In genomic region chr9:114102484-114102883, GRCh38 we compare ENCODE assay signal across 21 cellular contexts. TPM values are rescaled to one million over a fixed set of nuclear protein-coding genes. Genes with fewer than 3 reads are reported as not detected.
DNase-seq lines count a peak whose midpoint lies in the region; ATAC-seq, FAIRE-seq and TF ChIP-seq lines count a peak whose summit lies in the region.
"Had no signal": no experiment of that assay in that cellular context is flagged by ENCODE, and none has a peak within 500 bp of the region (broad histone marks: within the 10 kb centered on the region; RNA-seq: fewer than 3 reads in every experiment).

No MANE protein-coding gene starts in this region.

- no TSS peak for BruUV-seq in HepG2 (replicated peaks; lab: Mats Ljungman, UMichigan)
- no TSS peak for BruUV-seq in endothelial cell of umbilical vein (replicated peaks; lab: Mats Ljungman, UMichigan)

- H4K20me1 ChIP-seq in HepG2 (ENCODE audit: insufficient read depth, low read length), result no peaks in the 10 kb centered on the region
- H4K20me1 ChIP-seq in endothelial cell of umbilical vein (replicated peaks; ENCODE audit: control insufficient read depth, extremely low read depth, insufficient read depth, low read length), result no peaks in the 10 kb centered on the region

- TF ChIP-seq EP300 in HepG2 (IDR thresholded peaks at IDR 0.05; ENCODE audit: low read depth in 2 of 2, low read length in 2 of 2) (no peak), HepG2 (CRISPR knock-in tag; IDR thresholded peaks at IDR 0.05; ENCODE audit: borderline replicate concordance) (no peak)

- H3K4me2 ChIP-seq in HepG2 (ENCODE audit: low read depth, low read length) (no peak overlapping the region), endothelial cell of umbilical vein (ENCODE audit: insufficient read depth, low read length) (no peak overlapping the region)

- CTCF ChIA-PET in HepG2 (lab: Yijun Ruan, JAX; ENCODE audit: low intra/inter-chr PET ratio, low total read pairs), result no interaction called here
- CTCF ChIA-PET in endothelial cell of umbilical vein (lab: Charles Lee), result interaction anchor here (1.8 kb wide), 1 partner anchor 188 kb away, joined by 9 read pairs; no protein-coding TSS in a partner anchor

- in situ Hi-C loops in HepG2 (cut with HindIII; ENCODE audit: extremely low pct_ligation_motif_present, low pct_unique_long_range_greater_than_20kb), result no loop called here

- no peak for DNase-seq in HepG2 (ENCODE audit: low spot score)
- DNase-seq in right lobe of liver, result no peak
- no peak for DNase-seq in endothelial cell of umbilical vein (ENCODE audit: low read depth, low spot score)
- DNase-seq in activated naive CD4-positive, alpha-beta T cell treated with Interleukin-2 at 50 U/mL for 16 hours, result no peak
- no peak for DNase-seq in activated gamma-delta T cell treated with Interleukin-2 at 50 U/mL for 16 hours
- DNase-seq: BE2C; C1 segment of cervical spinal cord; CD4-positive, CD25-positive, alpha-beta regulatory T cell; CD8-positive, alpha-beta memory T cell; COR-L47; DMS 273 treated with DMSO at 0.1 percent for 48 hours; DMS79; GDM1; KG1 had no signal

- no peak for TF ChIP-seq RAD21 in HepG2 (CRISPR knock-in tag; IDR thresholded peaks at IDR 0.05)

- peaks cover 41% of the 10 kb centered on the region for H3K4me1 ChIP-seq in HepG2 (ENCODE audit: insufficient read depth, low read length)
- H3K4me1 ChIP-seq in right lobe of liver, result peaks cover 0 to 10% (median 0%) of the 10 kb centered on the region in 4 donors
- peaks cover 20% of the 10 kb centered on the region for H3K4me1 ChIP-seq in endothelial cell of umbilical vein (ENCODE audit: control insufficient read depth, extremely low read depth, insufficient read depth, low read length)
- H3K4me1 ChIP-seq: BE2C had no signal

- H3K9me1 ChIP-seq in endothelial cell of umbilical vein (replicated peaks; ENCODE audit: control insufficient read depth, extremely low read depth, insufficient read depth, low read length), result no peaks in the 10 kb centered on the region

- TF ChIP-seq CTCF in HepG2 (CRISPR knock-in tag; IDR thresholded peaks at IDR 0.05) (no peak), right lobe of liver (IDR thresholded peaks at IDR 0.05) (no peak), endothelial cell of umbilical vein (IDR thresholded peaks at IDR 0.05; ENCODE audit: extremely low read depth in 1 of 2, insufficient read depth in 1 of 2, low read depth in 1 of 2, low read length in 2 of 2) (no peak)

- H3K4me3 ChIP-seq in HepG2 (replicated peaks in 1 of 3; ENCODE audit: insufficient read depth in 1 of 3, low read depth in 2 of 3, low read length in 3 of 3) (no peak overlapping the region), right lobe of liver (no peak overlapping the region), endothelial cell of umbilical vein (replicated peaks in 1 of 3; ENCODE audit: insufficient read depth in 1 of 3, low read depth in 1 of 3, low read length in 3 of 3) (no peak overlapping the region)
- H3K4me3 ChIP-seq: HAP-1 had no signal

- POLR2A ChIA-PET in HepG2 (lab: Yijun Ruan, JAX) (no interaction called here), endothelial cell of umbilical vein (lab: Charles Lee) (no interaction called here)

- no peak overlapping the region for H2AFZ ChIP-seq in HepG2 (ENCODE audit: low read length)
- H2AFZ ChIP-seq in endothelial cell of umbilical vein (ENCODE audit: low read depth, low read length), result no peak overlapping the region

- intact Hi-C loops in HepG2 (cut with micrococcal nuclease; ENCODE audit: unreplicated experiment), result no loop called here
- intact Hi-C loops in right lobe of liver (cut with DNase I), result no loop called here
- intact Hi-C loops in endothelial cell of umbilical vein (cut with micrococcal nuclease), result no loop called here

- TF ChIP-seq POLR2A in HepG2 (IDR thresholded peaks at IDR 0.05; ENCODE audit: insufficient read depth in 1 of 2, low read depth in 2 of 2, low read length in 2 of 2), result no peak
- no peak for TF ChIP-seq POLR2A in right lobe of liver (IDR thresholded peaks at IDR 0.05)
- no peak for TF ChIP-seq POLR2A in endothelial cell of umbilical vein (IDR thresholded peaks at IDR 0.05; ENCODE audit: low read depth, low read length)

- dilution Hi-C loops in endothelial cell of umbilical vein (cut with MboI; ENCODE audit: extremely low pct_ligation_motif_present, low sequenced_read_pairs), result no loop called here

- H3K27me3 ChIP-seq in HepG2 (ENCODE audit: control insufficient read depth in 1 of 2, insufficient read depth in 2 of 2, low read length in 2 of 2), result no peaks in the 10 kb centered on the region
- no peaks in the 10 kb centered on the region for H3K27me3 ChIP-seq in right lobe of liver
- H3K27me3 ChIP-seq in endothelial cell of umbilical vein (ENCODE audit: control insufficient read depth in 2 of 2, insufficient read depth in 2 of 2, low read length in 2 of 2), result no peaks in the 10 kb centered on the region

- H3K36me3 ChIP-seq in HepG2 (replicated peaks in 1 of 2; ENCODE audit: control insufficient read depth in 1 of 2, insufficient read depth in 2 of 2, low read length in 2 of 2) (no peaks in the 10 kb centered on the region), right lobe of liver (no peaks in the 10 kb centered on the region), endothelial cell of umbilical vein (ENCODE audit: control insufficient read depth in 2 of 2, extremely low read depth in 1 of 2, insufficient read depth in 2 of 2, low read length in 2 of 2) (no peaks in the 10 kb centered on the region)
- H3K36me3 ChIP-seq: BE2C, HAP-1 had no signal

- FAIRE-seq in HepG2 (lab: Jason Lieb, UNC) (no peak), TTC549 (lab: Jason Lieb, UNC) (peak; percentile 60), endothelial cell of umbilical vein (lab: Jason Lieb, UNC) (peak; percentile 28)
- FAIRE-seq: H1, HTR-8/SVneo had no signal

- ATAC-seq in HepG2 (no peak), right lobe of liver (no peak), GM19035 (IDR thresholded peaks at IDR 0.05; ENCODE audit: unreplicated experiment) (no peak)

- H3K9me3 ChIP-seq in HepG2 (ENCODE audit: low read length), result peaks cover 13% of the 10 kb centered on the region
- H3K9me3 ChIP-seq in right lobe of liver, result no peaks in the 10 kb centered on the region
- peaks cover 3% of the 10 kb centered on the region for H3K9me3 ChIP-seq in endothelial cell of umbilical vein (replicated peaks; ENCODE audit: control insufficient read depth, insufficient read depth, low read length)

- H3K27ac ChIP-seq in HepG2 (ENCODE audit: extremely low read length, insufficient read depth, low read length) (no peak overlapping the region), right lobe of liver (no peak overlapping the region), endothelial cell of umbilical vein (ENCODE audit: insufficient read depth, low read depth, low read length) (no peak overlapping the region)

- no peaks in the 10 kb centered on the region for H3K79me2 ChIP-seq in HepG2 (ENCODE audit: insufficient read depth, low read length)
- no peaks in the 10 kb centered on the region for H3K79me2 ChIP-seq in endothelial cell of umbilical vein (ENCODE audit: control insufficient read depth, insufficient read depth, low read length)

- H3K9ac ChIP-seq in HepG2 (ENCODE audit: insufficient read depth, low read depth, low read length) (no peak overlapping the region), endothelial cell of umbilical vein (replicated peaks; ENCODE audit: extremely low read depth, insufficient read depth, low read length) (no peak overlapping the region)

RNA-seq across cellular contexts. Expression of gene KIF12, which starts 3.4 kb away (rescaled TPM):
- total RNA-seq in HepG2 (2016; rRNA removed; fragmentation: Illumina TruSeq; extraction: Trizol) (0.81 and 1.8 TPM in 2 replicates), right lobe of liver (10 to 100 TPM in 5 of 6 experiments, 1 to 10 TPM in 1; 3.1 to 24.3 (median 14.2) TPM), endothelial cell of umbilical vein (0.51 and 0.97 TPM in 2 replicates)
- total RNA-seq in HepG2 (2016; cell fraction: cytosol; rRNA removed; fragmentation: Illumina TruSeq; extraction: Trizol; ENCODE audit: low read depth), result 0.61 and 1.1 TPM in 2 replicates
- 0.94 and 1.8 TPM in 2 replicates for total RNA-seq in HepG2 (2016; cell fraction: insoluble cytoplasmic fraction; rRNA removed; fragmentation: Illumina TruSeq; extraction: Trizol)
- total RNA-seq in HepG2 (2016; cell fraction: membrane; rRNA removed; fragmentation: Illumina TruSeq; extraction: Trizol), result 0.19 and 0.38 TPM in 2 replicates
- 2.7 and 3.5 TPM in 2 replicates for total RNA-seq in HepG2 (2016; cell fraction: nucleus; rRNA removed; fragmentation: Illumina TruSeq; extraction: Trizol)
- polyA plus RNA-seq in HepG2 (2011; rRNA removed) (12.5 and 14.8 TPM in 2 replicates), endothelial cell of umbilical vein (0.46 and 0.88 TPM in 2 replicates)
- 1.6 and 3.1 TPM in 2 replicates for polyA plus RNA-seq in HepG2 (2011; cell fraction: cytosol; rRNA removed)
- polyA plus RNA-seq in HepG2 (2011; cell fraction: nucleus; rRNA removed), result 155 and 222 TPM in 2 replicates
- 6.2 and 7.2 TPM in 2 replicates for polyA plus RNA-seq in HepG2 (2012)
- 0.14 and 0.26 TPM in 2 replicates for polyA plus RNA-seq in HepG2 (2016; cell fraction: cytosol; fragmentation: Illumina TruSeq; extraction: Trizol; ENCODE audit: low read depth)
- polyA plus RNA-seq in HepG2 (2016; cell fraction: insoluble cytoplasmic fraction; fragmentation: Illumina TruSeq; extraction: Trizol; ENCODE audit: low read depth), result 0.92 and 0.93 TPM in 2 replicates
- 0.17 TPM in 1 of 2 replicates, not detected in the other for polyA plus RNA-seq in HepG2 (2016; cell fraction: membrane; fragmentation: Illumina TruSeq; extraction: Trizol; ENCODE audit: low read depth)
- polyA plus RNA-seq in HepG2 (2016; cell fraction: nucleus; fragmentation: Illumina TruSeq; extraction: Trizol; ENCODE audit: insufficient read depth, low read depth), result 8.0 and 11.0 TPM in 2 replicates
- polyA minus RNA-seq in HepG2 (2011; rRNA and poly(A)+ RNA removed; ENCODE audit: low replicate concordance), result 6.7 TPM in 1 of 2 replicates, not detected in the other
- 1.1 and 1.3 TPM in 2 replicates for polyA minus RNA-seq in HepG2 (2011; cell fraction: cytosol; rRNA and poly(A)+ RNA removed)
- polyA minus RNA-seq in HepG2 (2011; cell fraction: nucleus; rRNA and poly(A)+ RNA removed), result 11.6 and 13.7 TPM in 2 replicates
- 0.27 and 0.39 TPM in 2 replicates for polyA plus RNA-seq in endothelial cell of umbilical vein (2011; cell fraction: cytosol; rRNA removed)
- 2.7 and 4.0 TPM in 2 replicates for polyA plus RNA-seq in endothelial cell of umbilical vein (2011; cell fraction: nucleus; rRNA removed)
- 0.95 and 4.5 TPM in 2 replicates for polyA plus RNA-seq in endothelial cell of umbilical vein (2012)
- polyA minus RNA-seq in endothelial cell of umbilical vein, result 0.15 and 1.4 TPM in 2 replicates
- polyA minus RNA-seq in endothelial cell of umbilical vein (2011; cell fraction: cytosol; rRNA and poly(A)+ RNA removed), result not detected
- polyA minus RNA-seq in endothelial cell of umbilical vein (2011; cell fraction: nucleus; rRNA and poly(A)+ RNA removed), result 0.19 and 0.82 TPM in 2 replicates
- total RNA-seq: CD4-positive, CD25-positive, alpha-beta regulatory T cell; CD8-positive, alpha-beta memory T cell; Daoy had no signal
- polyA plus RNA-seq: CD4-positive, CD25-positive, alpha-beta regulatory T cell; CD8-positive, alpha-beta memory T cell; IgD-negative memory B cell had no signal

RNA-seq across cellular contexts. Expression of gene AMBP, which starts 24.4 kb away (rescaled TPM):
- total RNA-seq in HepG2 (2016; rRNA removed; fragmentation: Illumina TruSeq; extraction: Trizol), result 612 and 1,510 TPM in 2 replicates
- 264 and 266 TPM in 2 replicates for total RNA-seq in HepG2 (2016; cell fraction: cytosol; rRNA removed; fragmentation: Illumina TruSeq; extraction: Trizol; ENCODE audit: low read depth)
- total RNA-seq in HepG2 (2016; cell fraction: insoluble cytoplasmic fraction; rRNA removed; fragmentation: Illumina TruSeq; extraction: Trizol), result 610 and 1,558 TPM in 2 replicates
- 284 and 296 TPM in 2 replicates for total RNA-seq in HepG2 (2016; cell fraction: membrane; rRNA removed; fragmentation: Illumina TruSeq; extraction: Trizol)
- total RNA-seq in HepG2 (2016; cell fraction: nucleus; rRNA removed; fragmentation: Illumina TruSeq; extraction: Trizol), result 1,103 and 1,244 TPM in 2 replicates
- 2,580 and 3,919 TPM in 2 replicates for polyA plus RNA-seq in HepG2 (2011; rRNA removed)
- polyA plus RNA-seq in HepG2 (2011; cell fraction: cytosol; rRNA removed), result 3,676 and 4,547 TPM in 2 replicates
- polyA plus RNA-seq in HepG2 (2011; cell fraction: nucleus; rRNA removed), result 1,589 and 2,063 TPM in 2 replicates
- polyA plus RNA-seq in HepG2 (2012), result 2,894 and 3,165 TPM in 2 replicates
- polyA plus RNA-seq in HepG2 (2016; cell fraction: cytosol; fragmentation: Illumina TruSeq; extraction: Trizol; ENCODE audit: low read depth), result 305 and 334 TPM in 2 replicates
- polyA plus RNA-seq in HepG2 (2016; cell fraction: insoluble cytoplasmic fraction; fragmentation: Illumina TruSeq; extraction: Trizol; ENCODE audit: low read depth), result 674 and 676 TPM in 2 replicates
- polyA plus RNA-seq in HepG2 (2016; cell fraction: membrane; fragmentation: Illumina TruSeq; extraction: Trizol; ENCODE audit: low read depth), result 279 and 293 TPM in 2 replicates
- polyA plus RNA-seq in HepG2 (2016; cell fraction: nucleus; fragmentation: Illumina TruSeq; extraction: Trizol; ENCODE audit: insufficient read depth, low read depth), result 2,037 and 2,236 TPM in 2 replicates
- polyA minus RNA-seq in HepG2 (2011; rRNA and poly(A)+ RNA removed; ENCODE audit: low replicate concordance), result 0.72 and 924 TPM in 2 replicates
- 612 and 1,026 TPM in 2 replicates for polyA minus RNA-seq in HepG2 (2011; cell fraction: cytosol; rRNA and poly(A)+ RNA removed)
- 323 and 565 TPM in 2 replicates for polyA minus RNA-seq in HepG2 (2011; cell fraction: nucleus; rRNA and poly(A)+ RNA removed)
- 1,000 to 10,000 TPM; 2,202 to 7,072 (median 5,221) TPM for total RNA-seq in right lobe of liver
- total RNA-seq in endothelial cell of umbilical vein, result not detected in 2 replicates
- not detected in 2 replicates for polyA plus RNA-seq in endothelial cell of umbilical vein
- 0.04 and 0.06 TPM in 2 replicates for polyA plus RNA-seq in endothelial cell of umbilical vein (2011; cell fraction: cytosol; rRNA removed)
- polyA plus RNA-seq in endothelial cell of umbilical vein (2011; cell fraction: nucleus; rRNA removed), result 0.45 TPM in 1 of 2 replicates, not detected in the other
- not detected in 2 replicates for polyA plus RNA-seq in endothelial cell of umbilical vein (2012)
- 0.70 TPM in 1 of 2 replicates, not detected in the other for polyA minus RNA-seq in endothelial cell of umbilical vein
- not detected for polyA minus RNA-seq in endothelial cell of umbilical vein (2011; cell fraction: cytosol; rRNA and poly(A)+ RNA removed)
- polyA minus RNA-seq in endothelial cell of umbilical vein (2011; cell fraction: nucleus; rRNA and poly(A)+ RNA removed), result not detected in 2 replicates
- total RNA-seq: CD4-positive, CD25-positive, alpha-beta regulatory T cell; CD8-positive, alpha-beta memory T cell had no signal
- polyA plus RNA-seq: CD4-positive, CD25-positive, alpha-beta regulatory T cell; CD8-positive, alpha-beta memory T cell; IgD-negative memory B cell had no signal

RNA-seq across cellular contexts. Expression of gene COL27A1, which starts 52.9 kb away (rescaled TPM):
- total RNA-seq in HepG2 (2016; rRNA removed; fragmentation: Illumina TruSeq; extraction: Trizol), result 13.1 and 71.3 TPM in 2 replicates
- total RNA-seq in HepG2 (2016; cell fraction: cytosol; rRNA removed; fragmentation: Illumina TruSeq; extraction: Trizol; ENCODE audit: low read depth), result 24.4 and 27.4 TPM in 2 replicates
- total RNA-seq in HepG2 (2016; cell fraction: insoluble cytoplasmic fraction; rRNA removed; fragmentation: Illumina TruSeq; extraction: Trizol), result 11.3 and 76.4 TPM in 2 replicates
- total RNA-seq in HepG2 (2016; cell fraction: membrane; rRNA removed; fragmentation: Illumina TruSeq; extraction: Trizol), result 17.0 and 18.6 TPM in 2 replicates
- 127 and 145 TPM in 2 replicates for total RNA-seq in HepG2 (2016; cell fraction: nucleus; rRNA removed; fragmentation: Illumina TruSeq; extraction: Trizol)
- polyA plus RNA-seq in HepG2 (2011; rRNA removed), result 89.1 and 105 TPM in 2 replicates
- 8.5 and 16.4 TPM in 2 replicates for polyA plus RNA-seq in HepG2 (2011; cell fraction: cytosol; rRNA removed)
- 1,276 and 1,843 TPM in 2 replicates for polyA plus RNA-seq in HepG2 (2011; cell fraction: nucleus; rRNA removed)
- 63.8 and 83.6 TPM in 2 replicates for polyA plus RNA-seq in HepG2 (2012)
- polyA plus RNA-seq in HepG2 (2016; cell fraction: cytosol; fragmentation: Illumina TruSeq; extraction: Trizol; ENCODE audit: low read depth), result 2.0 and 2.7 TPM in 2 replicates
- polyA plus RNA-seq in HepG2 (2016; cell fraction: insoluble cytoplasmic fraction; fragmentation: Illumina TruSeq; extraction: Trizol; ENCODE audit: low read depth), result 13.5 and 15.6 TPM in 2 replicates
- polyA plus RNA-seq in HepG2 (2016; cell fraction: membrane; fragmentation: Illumina TruSeq; extraction: Trizol; ENCODE audit: low read depth), result 4.3 and 4.5 TPM in 2 replicates
- polyA plus RNA-seq in HepG2 (2016; cell fraction: nucleus; fragmentation: Illumina TruSeq; extraction: Trizol; ENCODE audit: insufficient read depth, low read depth), result 665 and 720 TPM in 2 replicates
- polyA minus RNA-seq in HepG2 (2011; rRNA and poly(A)+ RNA removed; ENCODE audit: low replicate concordance), result 11.6 and 59.4 TPM in 2 replicates
- 5.5 and 10.9 TPM in 2 replicates for polyA minus RNA-seq in HepG2 (2011; cell fraction: cytosol; rRNA and poly(A)+ RNA removed)
- polyA minus RNA-seq in HepG2 (2011; cell fraction: nucleus; rRNA and poly(A)+ RNA removed), result 155 and 169 TPM in 2 replicates
- total RNA-seq in right lobe of liver, result 10 to 100 TPM; 11.8 to 51.9 (median 29.3) TPM
- 48.6 and 49.1 TPM in 2 replicates for total RNA-seq in endothelial cell of umbilical vein
- 14.7 and 14.9 TPM in 2 replicates for polyA plus RNA-seq in endothelial cell of umbilical vein
- 5.1 and 7.1 TPM in 2 replicates for polyA plus RNA-seq in endothelial cell of umbilical vein (2011; cell fraction: cytosol; rRNA removed)
- polyA plus RNA-seq in endothelial cell of umbilical vein (2011; cell fraction: nucleus; rRNA removed), result 147 and 157 TPM in 2 replicates
- 30.8 and 37.0 TPM in 2 replicates for polyA plus RNA-seq in endothelial cell of umbilical vein (2012)
- 17.6 and 18.7 TPM in 2 replicates for polyA minus RNA-seq in endothelial cell of umbilical vein
- polyA minus RNA-seq in endothelial cell of umbilical vein (2011; cell fraction: cytosol; rRNA and poly(A)+ RNA removed), result 1.4 TPM
- polyA minus RNA-seq in endothelial cell of umbilical vein (2011; cell fraction: nucleus; rRNA and poly(A)+ RNA removed), result 54.5 and 60.8 TPM in 2 replicates
- polyA plus RNA-seq: CD4-positive, CD25-positive, alpha-beta regulatory T cell; CD8-positive, alpha-beta memory T cell; IgD-negative memory B cell had no signal

Comparison
In these comparisons a context has a peak if more than half of its experiments do, and no peak if none do; other contexts are left out.
1. RNA of gene AMBP, which starts 24.4 kb away (total RNA-seq): 2,202 to 7,072 TPM in right lobe of liver and 264 to 1,558 TPM in HepG2; not detected in endothelial cell of umbilical vein; every median in the first group is over 100 times any median in the second.